ENCODE assay signal across 16 cellular contexts in the genomic region with DNA sequence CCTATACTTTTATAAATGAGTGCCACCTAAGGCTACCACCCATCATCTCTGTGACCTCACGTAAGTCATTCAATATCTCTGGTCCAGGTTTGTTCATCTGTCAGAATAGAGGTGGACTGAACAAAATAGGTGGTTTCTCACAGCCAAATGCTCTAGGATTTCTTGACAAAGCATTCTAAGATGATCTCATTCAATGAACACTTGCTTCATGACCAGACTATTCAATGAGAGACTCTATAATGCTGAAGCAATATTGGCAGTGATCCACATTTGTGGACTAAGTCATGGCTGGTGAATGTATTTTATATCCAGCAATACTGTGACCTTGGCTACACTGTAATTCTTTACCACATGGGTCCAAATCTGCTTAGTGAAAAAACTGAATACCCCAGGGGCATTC. TPM values are rescaled to one million over a fixed set of nuclear protein-coding genes. Genes with fewer than 3 reads are reported as not detected.
A peak's percentile ranks its signal among the peaks of the same experiment; 100 is the strongest.
DNase-seq lines count a peak whose midpoint lies in the region; ATAC-seq, FAIRE-seq and TF ChIP-seq lines count a peak whose summit lies in the region.
"Had no signal": no experiment of that assay in that cellular context is flagged by ENCODE, and none has a peak within 500 bp of the region (broad histone marks: within the 10 kb centered on the region; RNA-seq: fewer than 3 reads in every experiment).

No MANE protein-coding gene starts in this region.

- peak overlapping the region; percentile 8 for H3K4me2 ChIP-seq in endothelial cell of umbilical vein (ENCODE audit: insufficient read depth, low read length)
- H3K4me2 ChIP-seq: BLaER1 treated with 17β-estradiol and CSF1 and Interleukin-3, amounts not matched to agents 10 nM and 100 nM had no signal

- POLR2A ChIA-PET in endothelial cell of umbilical vein (lab: Charles Lee): interaction anchor here (0.6 kb wide), 1 partner anchor 25 kb away, joined by 5 read pairs; no protein-coding TSS in a partner anchor

- H4K20me1 ChIP-seq in endothelial cell of umbilical vein (replicated peaks; ENCODE audit: control insufficient read depth, extremely low read depth, insufficient read depth, low read length): no peaks in the 10 kb centered on the region
- H4K20me1 ChIP-seq: BLaER1 treated with 17β-estradiol and CSF1 and Interleukin-3, amounts not matched to agents 10 nM and 100 nM had no signal

- dilution Hi-C loops in endothelial cell of umbilical vein (cut with MboI; ENCODE audit: extremely low pct_ligation_motif_present, low sequenced_read_pairs): no loop called here

- H3K36me3 ChIP-seq in MG63 (peaks cover 5% of the 10 kb centered on the region; the same call in 1 of the 2 replicates), endothelial cell of umbilical vein (ENCODE audit: control insufficient read depth in 2 of 2, extremely low read depth in 1 of 2, insufficient read depth in 2 of 2, low read length in 2 of 2) (no peaks in the 10 kb centered on the region), esophagus squamous epithelium (no peaks in the 10 kb centered on the region)
- H3K36me3 ChIP-seq: BLaER1 treated with 17β-estradiol and CSF1 and Interleukin-3, amounts not matched to agents 10 nM and 100 nM; pancreas had no signal

- BruUV-seq in endothelial cell of umbilical vein (replicated peaks; lab: Mats Ljungman, UMichigan): no TSS peak

- DNase-seq in AG09319 (ENCODE audit: extremely low read depth, low read depth) (peak; percentile 44), MG63 (peak; percentile 10), endothelial cell of umbilical vein (ENCODE audit: low read depth, low spot score) (peak; percentile 85), non-pigmented ciliary epithelial cell (ENCODE audit: low read depth) (peak; percentile 87), esophagus squamous epithelium (lab: John Stamatoyannopoulos, UW) (no peak), hypothalamus (lab: John Stamatoyannopoulos, UW) (no peak), NCI-H1436 treated with DMSO at 0.1 percent for 48 hours (lab: John Stamatoyannopoulos, UW) (no peak)
- DNase-seq: DND-41; effector memory CD4-positive, alpha-beta T cell; MM.1S; NCI-H2107; pancreas had no signal

- H3K79me2 ChIP-seq in endothelial cell of umbilical vein (ENCODE audit: control insufficient read depth, insufficient read depth, low read length): no peaks in the 10 kb centered on the region

- whole genome bisulfite sequencing in esophagus squamous epithelium, 2 donors: 52 to 83% methylated on average over 1 of the region's 1 CpG

- H3K4me1 ChIP-seq in endothelial cell of umbilical vein (ENCODE audit: control insufficient read depth, extremely low read depth, insufficient read depth, low read length) (peaks cover 83% of the 10 kb centered on the region), esophagus squamous epithelium (peaks cover 0 to 7% (median 6%) of the 10 kb centered on the region in 3 donors)
- H3K4me1 ChIP-seq: BLaER1 treated with 17β-estradiol and CSF1 and Interleukin-3, amounts not matched to agents 10 nM and 100 nM; pancreas had no signal

- H3K9me3 ChIP-seq in MG63 (no peaks in the 10 kb centered on the region), endothelial cell of umbilical vein (replicated peaks; ENCODE audit: control insufficient read depth, insufficient read depth, low read length) (no peaks in the 10 kb centered on the region), esophagus squamous epithelium (no peaks in the 10 kb centered on the region)
- H3K9me3 ChIP-seq: BLaER1 treated with 17β-estradiol and CSF1 and Interleukin-3, amounts not matched to agents 10 nM and 100 nM; pancreas had no signal

- H2AFZ ChIP-seq in endothelial cell of umbilical vein (ENCODE audit: low read depth, low read length): no peak overlapping the region

- no peak for TF ChIP-seq POLR2A in endothelial cell of umbilical vein (IDR thresholded peaks at IDR 0.05; ENCODE audit: low read depth, low read length)
- TF ChIP-seq POLR2A in esophagus squamous epithelium (IDR thresholded peaks at IDR 0.05): no peak

- H3K4me3 ChIP-seq in MG63 (no peak overlapping the region), endothelial cell of umbilical vein (replicated peaks in 1 of 3; ENCODE audit: insufficient read depth in 1 of 3, low read depth in 1 of 3, low read length in 3 of 3) (no peak overlapping the region), esophagus squamous epithelium (no peak overlapping the region)
- H3K4me3 ChIP-seq: BLaER1 treated with 17β-estradiol and CSF1 and Interleukin-3, amounts not matched to agents 10 nM and 100 nM; pancreas had no signal

- H3K27ac ChIP-seq in endothelial cell of umbilical vein (ENCODE audit: insufficient read depth, low read depth, low read length) (peak overlapping the region; percentile 79), esophagus squamous epithelium (peak overlapping the region in 2 of 4 donors; percentile 17 to 34)
- H3K27ac ChIP-seq: BLaER1 treated with 17β-estradiol and CSF1 and Interleukin-3, amounts not matched to agents 10 nM and 100 nM; pancreas had no signal

- CTCF ChIA-PET in endothelial cell of umbilical vein (lab: Charles Lee): interaction anchor here (0.7 to 1.2 kb wide), 4 partner anchors 14 to 66 kb away, joined by 3 to 4 read pairs (median 3); no protein-coding TSS in a partner anchor

- H3K27me3 ChIP-seq in MG63 (no peaks in the 10 kb centered on the region), endothelial cell of umbilical vein (ENCODE audit: control insufficient read depth in 2 of 2, insufficient read depth in 2 of 2, low read length in 2 of 2) (no peaks in the 10 kb centered on the region), esophagus squamous epithelium (no peaks in the 10 kb centered on the region)
- H3K27me3 ChIP-seq: BLaER1 treated with 17β-estradiol and CSF1 and Interleukin-3, amounts not matched to agents 10 nM and 100 nM; pancreas had no signal

- intact Hi-C loops in endothelial cell of umbilical vein (cut with micrococcal nuclease): no loop called here
- intact Hi-C loops in esophagus squamous epithelium (cut with DNase I): no loop called here

- peak overlapping the region; percentile 32 for H3K9ac ChIP-seq in endothelial cell of umbilical vein (replicated peaks; ENCODE audit: extremely low read depth, insufficient read depth, low read length)
- H3K9ac ChIP-seq: BLaER1 treated with 17β-estradiol and CSF1 and Interleukin-3, amounts not matched to agents 10 nM and 100 nM had no signal

- ATAC-seq in HG02588 (IDR thresholded peaks at IDR 0.05; ENCODE audit: unreplicated experiment): no peak
- ATAC-seq: pancreas had no signal

- H3K9me1 ChIP-seq in endothelial cell of umbilical vein (replicated peaks; ENCODE audit: control insufficient read depth, extremely low read depth, insufficient read depth, low read length): no peaks in the 10 kb centered on the region

- FAIRE-seq in endothelial cell of umbilical vein (lab: Jason Lieb, UNC): peak; percentile 72
- FAIRE-seq: GM19239, pancreas had no signal

- no peak for TF ChIP-seq CTCF in AG09319 (IDR thresholded peaks at IDR 0.05; ENCODE audit: low read depth, low read length)
- TF ChIP-seq CTCF in endothelial cell of umbilical vein (IDR thresholded peaks at IDR 0.05; ENCODE audit: extremely low read depth in 1 of 2, insufficient read depth in 1 of 2, low read depth in 1 of 2, low read length in 2 of 2): no peak
- TF ChIP-seq CTCF in esophagus squamous epithelium (IDR thresholded peaks at IDR 0.05): no peak

TF ChIP-seq in endothelial cell of umbilical vein, 7 proteins besides CTCF, POLR2A, EP300 and RAD21:
- TF ChIP-seq MYC (IDR thresholded peaks at IDR 0.05; ENCODE audit: low read depth, low read length) (no peak), JUN (IDR thresholded peaks at IDR 0.05; ENCODE audit: borderline replicate concordance, insufficient read depth, insufficient read length, low read depth) (peak; percentile 73)

RNA-seq across cellular contexts. Expression of a gene that starts 37.9 kb away (rescaled TPM):
- total RNA-seq in MG63 (2014; rRNA removed; shearing (Covaris generic); ENCODE audit: low replicate concordance): 8.1 and 18.7 TPM in 2 replicates
- total RNA-seq in endothelial cell of umbilical vein: 80.9 and 127 TPM in 2 replicates
- 177 and 223 TPM in 2 replicates for polyA plus RNA-seq in endothelial cell of umbilical vein
- 96.2 and 115 TPM in 2 replicates for polyA plus RNA-seq in endothelial cell of umbilical vein (2011; cell fraction: cytosol; rRNA removed)
- 206 and 233 TPM in 2 replicates for polyA plus RNA-seq in endothelial cell of umbilical vein (2011; cell fraction: nucleus; rRNA removed)
- 33.8 and 37.8 TPM in 2 replicates for polyA plus RNA-seq in endothelial cell of umbilical vein (2012)
- 1,293 and 1,561 TPM in 2 replicates for polyA minus RNA-seq in endothelial cell of umbilical vein
- polyA minus RNA-seq in endothelial cell of umbilical vein (2011; cell fraction: cytosol; rRNA and poly(A)+ RNA removed): not detected
- polyA minus RNA-seq in endothelial cell of umbilical vein (2011; cell fraction: nucleus; rRNA and poly(A)+ RNA removed): 1,432 and 1,514 TPM in 2 replicates
- 10 to 100 TPM in 1 of 4 donors, 1 to 10 TPM in 3; 3.0 to 16.0 (median 5.9) TPM for total RNA-seq in esophagus squamous epithelium
- total RNA-seq: activated naive CD4-positive, alpha-beta T cell treated with anti-CD3 and anti-CD28 coated beads, Interleukin-2, amount 50 U/mL, for 72 hours had no signal

Comparison
In these comparisons a context has a peak if more than half of its experiments do, and no peak if none do; other contexts are left out.
1. DNase-seq: peak in AG09319 (single experiment), MG63 (single experiment), endothelial cell of umbilical vein (single experiment) and non-pigmented ciliary epithelial cell (single experiment); none in esophagus squamous epithelium (single experiment), hypothalamus (0 of 51) and NCI-H1436 treated with DMSO at 0.1 percent for 48 hours (single experiment).